Comparison of ENCODE assay signal across 8 cellular contexts in genomic region chr2:113273031-113273551, GRCh38. TPM values are rescaled to one million over a fixed set of nuclear protein-coding genes. Genes with fewer than 3 reads are reported as not detected.
A peak's percentile ranks its signal among the peaks of the same experiment; 100 is the strongest.
DNase-seq lines count a peak whose midpoint lies in the region; ATAC-seq and TF ChIP-seq lines count a peak whose summit lies in the region.

No MANE protein-coding gene starts in this region.

- H3K14ac ChIP-seq in neuronal stem cell (ENCODE audit: low read length): no peak overlapping the region

- no peaks in the 10 kb centered on the region for H3K9me3 ChIP-seq in MM.1S (replicated peaks; ENCODE audit: insufficient read depth, low read length)
- H3K9me3 ChIP-seq in neuronal stem cell (replicated peaks in 1 of 2; ENCODE audit: control insufficient read depth in 2 of 2, insufficient read depth in 1 of 2, low read depth in 1 of 2, low read length in 2 of 2): peaks cover 0 to 20% of the 10 kb centered on the region in 2 donors

- H3K9ac ChIP-seq in MM.1S (ENCODE audit: low read length) (no peak overlapping the region), neuronal stem cell (ENCODE audit: low read depth, low read length, poor library complexity) (no peak overlapping the region)

- no peaks in the 10 kb centered on the region for H4K20me1 ChIP-seq in MM.1S (ENCODE audit: insufficient read depth, low read length)

- H3K36me3 ChIP-seq in MM.1S (replicated peaks; ENCODE audit: insufficient read depth, low read length) (no peaks in the 10 kb centered on the region), neuronal stem cell (replicated peaks in 1 of 2; ENCODE audit: control insufficient read depth in 2 of 2, insufficient read depth in 2 of 2, low read length in 2 of 2) (no peaks in the 10 kb centered on the region)

- TF ChIP-seq CTCF in GM13976 (IDR thresholded peaks at IDR 0.05; ENCODE audit: borderline replicate concordance, control extremely low read depth, extremely low read depth, insufficient read depth, missing control alignments): no peak
- no peak for TF ChIP-seq CTCF in MM.1S (IDR thresholded peaks at IDR 0.05; ENCODE audit: low read length)

- H3K27ac ChIP-seq in MM.1S (ENCODE audit: low read length): no peak overlapping the region
- H3K27ac ChIP-seq in neuronal stem cell (replicated peaks; ENCODE audit: low read length): no peak overlapping the region

- no peak overlapping the region for H3K23ac ChIP-seq in neuronal stem cell (ENCODE audit: low read depth, low read length, poor library complexity)

- H3K4me2 ChIP-seq in MM.1S (ENCODE audit: low read depth, low read length) (peak overlapping the region; percentile 12; the same call in 1 of the 2 replicates), neuronal stem cell (ENCODE audit: insufficient read depth, low read length, poor library complexity, severe bottlenecking) (no peak overlapping the region)

- H3K18ac ChIP-seq in neuronal stem cell (ENCODE audit: low read length): peak overlapping the region; percentile 15

- H2BK120ac ChIP-seq in neuronal stem cell (ENCODE audit: low read depth, low read length): no peak overlapping the region

- no peak overlapping the region for H2AK5ac ChIP-seq in neuronal stem cell (ENCODE audit: low read depth, low read length)

- H3K4me3 ChIP-seq in MM.1S (ENCODE audit: low read length) (no peak overlapping the region), neuronal stem cell (ENCODE audit: low read length in 2 of 2) (no peak overlapping the region)

- in situ Hi-C loops in GM13976 (cut with MboI; ENCODE audit: low sequenced_read_pairs, unreplicated experiment): no loop called here
- in situ Hi-C loops in T47D (cut with HindIII; ENCODE audit: low pct_unique_long_range_greater_than_20kb, low sequenced_read_pairs): no loop called here

- H4K8ac ChIP-seq in neuronal stem cell (ENCODE audit: low read depth, low read length): no peak overlapping the region

- no peaks in the 10 kb centered on the region for H3F3A ChIP-seq in MM.1S (ENCODE audit: insufficient read depth, low read length)

- H3K79me2 ChIP-seq in MM.1S (ENCODE audit: low read length): no peaks in the 10 kb centered on the region

- no peak for ATAC-seq in GM18867 (IDR thresholded peaks at IDR 0.05; ENCODE audit: unreplicated experiment)
- ATAC-seq in GM18870 (IDR thresholded peaks at IDR 0.05; ENCODE audit: unreplicated experiment): no peak

- H2BK15ac ChIP-seq in neuronal stem cell (ENCODE audit: low read length): no peak overlapping the region

- H4K91ac ChIP-seq in neuronal stem cell (ENCODE audit: low read depth, low read length, poor library complexity): no peak overlapping the region

- H3K4me1 ChIP-seq in MM.1S (ENCODE audit: low read length) (no peaks in the 10 kb centered on the region), neuronal stem cell (ENCODE audit: control insufficient read depth in 2 of 2, insufficient read depth in 1 of 2, low read depth in 1 of 2, low read length in 2 of 2) (peaks cover 0 to 7% of the 10 kb centered on the region in 2 donors)

- H2AFZ ChIP-seq in MM.1S (ENCODE audit: low read length) (no peak overlapping the region), neuronal stem cell (ENCODE audit: low read length) (peak overlapping the region; percentile 8)

- H3K4ac ChIP-seq in neuronal stem cell (ENCODE audit: low read length): no peak overlapping the region

- no peak overlapping the region for H2BK12ac ChIP-seq in neuronal stem cell (ENCODE audit: low read length)

- no peaks in the 10 kb centered on the region for H3K79me1 ChIP-seq in neuronal stem cell (ENCODE audit: low read depth, low read length)

- DNase-seq in GM13976 (ENCODE audit: low spot score): peak; percentile 37
- DNase-seq in MM.1S: peak; percentile 40
- peak; percentile 17 to 33 for DNase-seq in T47D (ENCODE audit: low read depth in 1 of 2, low spot score in 1 of 2)
- DNase-seq in neuronal stem cell (ENCODE audit: low spot score): peak; percentile 36
- no peak for DNase-seq in A172 (ENCODE audit: low spot score)
- no peak for DNase-seq in T1000 (lab: John Stamatoyannopoulos, UW)

- no peak overlapping the region for H2BK5ac ChIP-seq in neuronal stem cell (ENCODE audit: low read length)

- H3K9me2 ChIP-seq in MM.1S (replicated peaks; ENCODE audit: insufficient read depth, low read length): no peaks in the 10 kb centered on the region

- no CpG with 5 or more reads among the region's 8 CpGs for WGBS in neuronal stem cell (ENCODE audit: extremely low coverage in 2 of 2, insufficient read length in 2 of 2, insufficient replicate concordance in 1 of 2), 2 donors

- H3K27me3 ChIP-seq in MM.1S (replicated peaks; ENCODE audit: insufficient read depth, low read length): peaks cover 17% of the 10 kb centered on the region; the same call in 1 of the 2 replicates
- H3K27me3 ChIP-seq in neuronal stem cell (ENCODE audit: control insufficient read depth in 3 of 3, insufficient read depth in 3 of 3, low read depth in 1 of 3, low read length in 3 of 3): peaks cover 3 to 51% (median 7%) of the 10 kb centered on the region in 3 experiments

RNA-seq across cellular contexts. Expression of gene PAX8, which starts 5.6 kb away (rescaled TPM):
- polyA plus RNA-seq in neuronal stem cell (2013, experiment 1 of 2): 10.1 TPM
- 11.5 TPM for polyA plus RNA-seq in neuronal stem cell (2013, experiment 2 of 2)
- total RNA-seq in A172 (2014; rRNA removed; shearing (Covaris generic)): 1.4 and 1.8 TPM in 2 replicates

Comparison
In these comparisons a context has a peak if more than half of its experiments do, and no peak if none do; other contexts are left out.
1. DNase-seq: peak in GM13976 (single experiment), MM.1S (single experiment), T47D (2 of 2) and neuronal stem cell (single experiment); none in A172 (single experiment) and T1000 (single experiment).